ENCODE assay signal across 21 cellular contexts in the genomic region with DNA sequence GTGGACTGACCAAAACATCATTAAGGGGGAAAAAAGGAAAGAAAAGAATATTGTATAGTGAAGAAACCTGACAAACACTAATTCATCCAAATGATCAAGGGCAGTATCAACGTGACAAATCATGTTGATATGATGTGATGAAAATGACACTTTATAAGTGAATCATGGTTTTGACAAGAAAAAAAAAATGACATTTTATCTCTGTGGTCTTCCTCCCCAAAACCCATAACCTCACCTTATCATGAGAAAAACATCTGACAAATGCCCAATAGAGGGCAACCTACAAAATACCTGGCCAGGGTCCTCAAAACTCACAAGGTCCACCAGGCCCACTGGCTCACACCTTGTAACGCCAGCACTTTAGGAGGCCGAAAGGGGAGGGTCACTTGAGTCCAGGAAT. TPM values are rescaled to one million over a fixed set of nuclear protein-coding genes. Genes with fewer than 3 reads are reported as not detected.
A peak's percentile ranks its signal among the peaks of the same experiment; 100 is the strongest.
DNase-seq lines count a peak whose midpoint lies in the region; ATAC-seq, FAIRE-seq and TF ChIP-seq lines count a peak whose summit lies in the region.
"Had no signal": no experiment of that assay in that cellular context is flagged by ENCODE, and none has a peak within 500 bp of the region (broad histone marks: within the 10 kb centered on the region; RNA-seq: fewer than 3 reads in every experiment).

No MANE protein-coding gene starts in this region.

- H3K9me3 ChIP-seq in DOHH2 (ENCODE audit: control insufficient read depth, insufficient read depth, low read length) (no peaks in the 10 kb centered on the region), GM12878 (replicated peaks; ENCODE audit: control insufficient read depth, insufficient read depth, low read length) (no peaks in the 10 kb centered on the region)
- H3K9me3 ChIP-seq: BLaER1, esophagus squamous epithelium, Peyer's patch, stomach, upper lobe of left lung had no signal

- H4K20me1 ChIP-seq in DOHH2 (ENCODE audit: control insufficient read depth, insufficient read depth, low read depth, low read length): 0 out of 2 replicates have a peak, but pooled peaks cover 5% of the 10 kb centered on the region
- no peaks in the 10 kb centered on the region for H4K20me1 ChIP-seq in GM12878 (ENCODE audit: control insufficient read depth, insufficient read depth)

- 0 out of 2 replicates have a peak, but pooled peaks cover 3% of the 10 kb centered on the region for H3K36me3 ChIP-seq in DOHH2 (ENCODE audit: control insufficient read depth, low read length)
- peaks cover 0 to 2% of the 10 kb centered on the region in 2 experiments; a peak in 1 of 4 replicates for H3K36me3 ChIP-seq in GM12878 (ENCODE audit: control insufficient read depth in 2 of 2, insufficient read depth in 2 of 2, low read length in 1 of 2)
- H3K36me3 ChIP-seq: Peyer's patch had no signal

- H3K4me3 ChIP-seq in DOHH2 (ENCODE audit: low read length) (no peak overlapping the region), GM12878 (no peak overlapping the region)
- H3K4me3 ChIP-seq: BLaER1, esophagus squamous epithelium, Peyer's patch, stomach, upper lobe of left lung had no signal

- RAD21 ChIA-PET in GM12878 (lab: Charles Lee; ENCODE audit: unreplicated experiment): no interaction called here

- no peak overlapping the region for H2AFZ ChIP-seq in GM12878 (ENCODE audit: control insufficient read depth, low read depth, low read length)

- H3K4me2 ChIP-seq in DOHH2 (ENCODE audit: low read length): no peak overlapping the region
- no peak overlapping the region for H3K4me2 ChIP-seq in GM12878 (ENCODE audit: control insufficient read depth, insufficient read depth)
- H3K4me2 ChIP-seq: BLaER1 had no signal

- no peaks in the 10 kb centered on the region; the same call in 1 of the 2 replicates for H3K27me3 Mint-ChIP-seq in HFFc6 (ENCODE audit: insufficient read depth)
- no peaks in the 10 kb centered on the region for H3K27me3 Mint-ChIP-seq in neural crest cell (ENCODE audit: low read depth)
- no peaks in the 10 kb centered on the region for H3K27me3 Mint-ChIP-seq in progenitor cell of endocrine pancreas

- H3K36me3 Mint-ChIP-seq in HFFc6 (ENCODE audit: low read depth) (0 out of 2 replicates have a peak, but pooled peaks cover 4% of the 10 kb centered on the region), neural crest cell (ENCODE audit: low read depth) (no peaks in the 10 kb centered on the region), progenitor cell of endocrine pancreas (ENCODE audit: insufficient read depth) (no peaks in the 10 kb centered on the region)

- SMC1A ChIA-PET in GM12878 (lab: Charles Lee; ENCODE audit: uncharacterized antibody, unreplicated experiment): interaction anchor here (1.2 to 1.5 kb wide), 2 partner anchors 12 to 39 kb away, joined by 3 read pairs; no protein-coding TSS in a partner anchor

- peaks cover 7% of the 10 kb centered on the region for H3K4me1 ChIP-seq in DOHH2 (ENCODE audit: control insufficient read depth, low read length)
- H3K4me1 ChIP-seq in GM12878 (ENCODE audit: control insufficient read depth, insufficient read depth, low read length): peaks cover 14% of the 10 kb centered on the region

- CTCF ChIA-PET in GM12878 (lab: Yijun Ruan, JAX): no interaction called here

- no peak overlapping the region for H3K27ac ChIP-seq in DOHH2 (ENCODE audit: low read depth, low read length)
- H3K27ac ChIP-seq in GM12878 (ENCODE audit: control insufficient read depth, insufficient read depth): no peak overlapping the region
- H3K27ac ChIP-seq: BLaER1, esophagus squamous epithelium, Peyer's patch, upper lobe of left lung had no signal

- H3K9me2 ChIP-seq in DOHH2 (replicated peaks; ENCODE audit: control insufficient read depth, low read length): no peaks in the 10 kb centered on the region

- in situ Hi-C loops in GM12878 (cut with MboI): no loop called here

- no peak overlapping the region for H3K9ac ChIP-seq in GM12878 (ENCODE audit: control insufficient read depth, insufficient read depth, low read length)
- H3K9ac ChIP-seq: BLaER1 had no signal

- H3K79me2 ChIP-seq in DOHH2 (ENCODE audit: control insufficient read depth, low read length) (peaks cover 94% of the 10 kb centered on the region), GM12878 (ENCODE audit: control insufficient read depth, insufficient read depth, low read length) (peaks cover 58% of the 10 kb centered on the region)

- 81% methylated on average over 3 of the region's 3 CpGs for WGBS in GM12878 (ENCODE audit: insufficient coverage, insufficient replicate concordance, low lambda C conversion rate, missing lambda C conversion rate)

- peak; percentile 27 for TF ChIP-seq CTCF in DOHH2 (IDR thresholded peaks at IDR 0.05; ENCODE audit: low read depth, low read length, poor library complexity, severe bottlenecking)
- TF ChIP-seq CTCF in HFFc6 (IDR thresholded peaks at IDR 0.05): peak; percentile 14; the same call in 1 of the 2 replicates
- no peak for TF ChIP-seq CTCF in GM12878 (IDR thresholded peaks at IDR 0.05 in 2 of 3, conservative IDR thresholded peaks at IDR 0.05 in 1 of 3; ENCODE audit: control insufficient read depth in 2 of 3, extremely low read depth in 1 of 3, insufficient read depth in 1 of 3, low read depth in 3 of 3, low read length in 3 of 3)
- peak; percentile 11 for TF ChIP-seq CTCF in neural crest cell (conservative IDR thresholded peaks at IDR 0.05)
- no peak for TF ChIP-seq CTCF in progenitor cell of endocrine pancreas (IDR thresholded peaks at IDR 0.05; ENCODE audit: unreplicated experiment)

- no peak for TF ChIP-seq EP300 in GM12878 (IDR thresholded peaks at IDR 0.05; ENCODE audit: borderline replicate concordance in 1 of 2, control insufficient read depth in 1 of 2, low read depth in 2 of 2, low read length in 2 of 2)

- intact Hi-C loops in GM12878 (cut with micrococcal nuclease; ENCODE audit: unreplicated experiment) (no loop called here), head of caudate nucleus (cut with DNase I) (no loop called here)

- no peaks in the 10 kb centered on the region for H3K9me3 Mint-ChIP-seq in HFFc6
- H3K9me3 Mint-ChIP-seq in neural crest cell: no peaks in the 10 kb centered on the region
- H3K9me3 Mint-ChIP-seq in progenitor cell of endocrine pancreas (ENCODE audit: low read depth): no peaks in the 10 kb centered on the region

- no peak for DNase-seq in HFFc6
- no peak for DNase-seq in GM12878 (ENCODE audit: low read depth, low spot score)
- DNase-seq in neural crest cell (ENCODE audit: low read depth, low spot score): no peak
- DNase-seq in MV-4-11 (lab: John Stamatoyannopoulos, UW): no peak
- DNase-seq in progenitor cell of endocrine pancreas (ENCODE audit: low spot score, unreplicated experiment): no peak
- DNase-seq in head of caudate nucleus: no peak
- DNase-seq: activated CD4-positive, alpha-beta T cell treated with anti-CD3 and anti-CD28 coated beads for 4 hours; activated CD8-positive, alpha-beta memory T cell treated with anti-CD3 and anti-CD28 coated beads, Interleukin-2, amount 50 U/mL, for 4 hours; anterior cingulate cortex; central memory CD4-positive, alpha-beta T cell; effector CD8-positive, alpha-beta T cell; esophagus squamous epithelium; GOT3; left ventricle myocardium superior; NCI-H1436 treated with DMSO at 0.1 percent for 48 hours; NCI-H69; Peyer's patch; stomach; upper lobe of left lung had no signal

- H3K4me3 Mint-ChIP-seq in HFFc6: no peak overlapping the region
- no peak overlapping the region for H3K4me3 Mint-ChIP-seq in neural crest cell
- no peak overlapping the region for H3K4me3 Mint-ChIP-seq in progenitor cell of endocrine pancreas (ENCODE audit: low read depth)

- no peaks in the 10 kb centered on the region for H3F3A ChIP-seq in DOHH2 (ENCODE audit: control insufficient read depth, insufficient read depth)

- BruUV-seq in GM12878 (replicated peaks; lab: Mats Ljungman, UMichigan): no TSS peak

- no peak for TF ChIP-seq POLR2A in GM12878 (IDR thresholded peaks at IDR 0.05; ENCODE audit: low read depth, low read length)

- peak; percentile 31 for FAIRE-seq in GM12878 (lab: Jason Lieb, UNC)

- peaks cover 18% of the 10 kb centered on the region for H3K4me1 Mint-ChIP-seq in HFFc6 (ENCODE audit: low read depth)
- H3K4me1 Mint-ChIP-seq in neural crest cell: peaks cover 24% of the 10 kb centered on the region
- peaks cover 15% of the 10 kb centered on the region for H3K4me1 Mint-ChIP-seq in progenitor cell of endocrine pancreas (ENCODE audit: low read depth)

- no peak for TF ChIP-seq RAD21 in GM12878 (IDR thresholded peaks at IDR 0.05; ENCODE audit: insufficient read depth, low read depth, low read length)

- POLR2A ChIA-PET in GM12878 (lab: Charles Lee): no interaction called here

- no peaks in the 10 kb centered on the region for H3K27me3 ChIP-seq in DOHH2 (ENCODE audit: control insufficient read depth, low read length)
- H3K27me3 ChIP-seq in GM12878 (replicated peaks in 1 of 2; ENCODE audit: control insufficient read depth in 2 of 2, insufficient read depth in 2 of 2, low read length in 1 of 2): no peaks in the 10 kb centered on the region
- H3K27me3 ChIP-seq: BLaER1, esophagus squamous epithelium, Peyer's patch, stomach, upper lobe of left lung had no signal

- no peak for ATAC-seq in GM12878
- ATAC-seq: left ventricle myocardium superior had no signal

- H3K27ac Mint-ChIP-seq in HFFc6 (no peak overlapping the region; the same call in 1 of the 2 replicates), neural crest cell (ENCODE audit: unreplicated experiment) (no peak overlapping the region), progenitor cell of endocrine pancreas (no peak overlapping the region)

RNA-seq across cellular contexts. Expression of a gene that starts 13.8 kb away (rescaled TPM):
- 100 to 1,000 TPM; 370 to 494 (median 430) TPM for total RNA-seq in HFFc6 (2021; fragmentation: NEBNext Ultra II Directional; extraction: Animal tissue kit (Norgen Biotek cat#: 25700))
- 138 and 145 TPM in 2 replicates for total RNA-seq in GM12878 (2013; cell fraction: nucleolus; rRNA removed)
- 99.8 and 107 TPM in 2 replicates for total RNA-seq in GM12878 (2014; rRNA removed)
- total RNA-seq in GM12878 (2014; rRNA removed; fragmentation: Illumina TruSeq; extraction: Trizol): 106 and 109 TPM in 2 replicates
- total RNA-seq in GM12878 (2021): 147 and 161 TPM in 2 replicates
- polyA plus RNA-seq in GM12878 (2011; ENCODE audit: low read depth): 99.6 TPM
- 199 and 223 TPM in 2 replicates for polyA plus RNA-seq in GM12878 (2011; rRNA removed)
- 154 and 164 TPM in 2 replicates for polyA plus RNA-seq in GM12878 (2011; cell fraction: cytosol; rRNA removed)
- polyA plus RNA-seq in GM12878 (2011; cell fraction: nucleus; rRNA removed): 56.4 and 83.3 TPM in 2 replicates
- polyA plus RNA-seq in GM12878 (2012): 95.7 and 127 TPM in 2 replicates
- 169 and 214 TPM in 2 replicates for polyA plus RNA-seq in GM12878 (2014; fragmentation: Illumina TruSeq; extraction: Trizol)
- polyA plus RNA-seq in GM12878 (2014; fragmentation: Nextera tagmentation; extraction: Ambion mirVana): 100 to 1,000 TPM; 150 to 270 TPM
- 115 and 121 TPM in 2 replicates for polyA plus RNA-seq in GM12878 (2014; rRNA removed)
- polyA plus RNA-seq in GM12878 (2016; fragmentation: Nextera tagmentation; extraction: Ambion mirVana): 100 to 1,000 TPM; 244 to 254 TPM
- polyA minus RNA-seq in GM12878 (2011; rRNA and poly(A)+ RNA removed): 340 and 413 TPM in 2 replicates
- polyA minus RNA-seq in GM12878 (2011; cell fraction: cytosol; rRNA and poly(A)+ RNA removed): 110 and 126 TPM in 2 replicates
- 38.0 and 52.0 TPM in 2 replicates for polyA minus RNA-seq in GM12878 (2011; cell fraction: nucleus; rRNA and poly(A)+ RNA removed)
- 178 and 186 TPM in 2 replicates for total RNA-seq in neural crest cell
- total RNA-seq in progenitor cell of endocrine pancreas: 282 and 288 TPM in 2 replicates

RNA-seq across cellular contexts. Expression of a gene that starts 35.8 kb away (rescaled TPM):
- 10 to 100 TPM; 67.6 to 79.4 (median 69.4) TPM for total RNA-seq in HFFc6 (2021; fragmentation: NEBNext Ultra II Directional; extraction: Animal tissue kit (Norgen Biotek cat#: 25700))
- 102 and 108 TPM in 2 replicates for total RNA-seq in GM12878 (2013; cell fraction: nucleolus; rRNA removed)
- 39.8 and 48.1 TPM in 2 replicates for total RNA-seq in GM12878 (2014; rRNA removed)
- 24.7 and 26.9 TPM in 2 replicates for total RNA-seq in GM12878 (2014; rRNA removed; fragmentation: Illumina TruSeq; extraction: Trizol)
- total RNA-seq in GM12878 (2021): 78.8 and 83.0 TPM in 2 replicates
- polyA plus RNA-seq in GM12878 (2011; ENCODE audit: low read depth): 25.6 TPM
- polyA plus RNA-seq in GM12878 (2011; rRNA removed): 51.3 and 60.0 TPM in 2 replicates
- polyA plus RNA-seq in GM12878 (2011; cell fraction: cytosol; rRNA removed): 21.7 and 34.4 TPM in 2 replicates
- 51.1 and 77.0 TPM in 2 replicates for polyA plus RNA-seq in GM12878 (2011; cell fraction: nucleus; rRNA removed)
- polyA plus RNA-seq in GM12878 (2012): 34.2 and 38.4 TPM in 2 replicates
- 43.0 and 55.3 TPM in 2 replicates for polyA plus RNA-seq in GM12878 (2014; fragmentation: Illumina TruSeq; extraction: Trizol)
- polyA plus RNA-seq in GM12878 (2014; fragmentation: Nextera tagmentation; extraction: Ambion mirVana): 10 to 100 TPM in 1 of 2 experiments, 1 to 10 TPM in 1; 6.0 to 15.7 TPM
- 61.9 and 64.5 TPM in 2 replicates for polyA plus RNA-seq in GM12878 (2014; rRNA removed)
- 10 to 100 TPM; 43.4 to 46.1 TPM for polyA plus RNA-seq in GM12878 (2016; fragmentation: Nextera tagmentation; extraction: Ambion mirVana)
- 41.1 and 51.6 TPM in 2 replicates for polyA minus RNA-seq in GM12878 (2011; rRNA and poly(A)+ RNA removed)
- 17.5 and 17.6 TPM in 2 replicates for polyA minus RNA-seq in GM12878 (2011; cell fraction: cytosol; rRNA and poly(A)+ RNA removed)
- 26.8 and 65.3 TPM in 2 replicates for polyA minus RNA-seq in GM12878 (2011; cell fraction: nucleus; rRNA and poly(A)+ RNA removed)
- 109 and 113 TPM in 2 replicates for total RNA-seq in neural crest cell
- 97.1 and 100 TPM in 2 replicates for total RNA-seq in progenitor cell of endocrine pancreas

Comparison
In these comparisons a context has a peak if more than half of its experiments do, and no peak if none do; other contexts are left out.
1. CTCF ChIP-seq: peak in DOHH2 (single experiment), HFFc6 (single experiment) and neural crest cell (single experiment); none in GM12878 (0 of 3) and progenitor cell of endocrine pancreas (single experiment).